ENCODE assay signal across 1 cellular context in the genomic region with DNA sequence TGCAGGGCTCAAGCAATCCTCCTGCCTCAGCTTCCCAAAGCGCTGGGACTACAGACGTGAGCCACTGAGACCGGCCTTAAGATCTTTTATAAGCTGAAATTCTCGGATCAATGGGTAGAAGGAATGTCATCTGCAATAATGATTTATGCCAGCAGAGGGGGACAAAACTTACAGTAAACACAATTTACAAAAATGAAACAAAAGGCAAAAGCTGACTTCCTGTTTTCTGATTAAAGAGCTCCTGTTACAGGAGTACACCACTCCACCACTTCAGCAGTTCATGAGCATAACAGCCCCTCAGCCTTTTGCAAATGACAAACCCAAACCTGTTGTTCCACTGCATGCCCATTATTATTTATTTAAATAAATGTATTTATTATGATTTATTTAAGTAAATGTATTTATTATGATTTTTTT.
TF ChIP-seq lines count a peak whose summit lies in the region.

No MANE protein-coding gene starts in this region.

TF ChIP-seq in H1, 55 proteins besides CTCF, POLR2A, EP300 and RAD21 (continued from another document):
- TF ChIP-seq CHD7 (IDR thresholded peaks at IDR 0.05; ENCODE audit: insufficient replicate concordance, low read length) (no peak), BACH1 (IDR thresholded peaks at IDR 0.05; ENCODE audit: low read length) (no peak), RNF2 (IDR thresholded peaks at IDR 0.05; ENCODE audit: borderline replicate concordance, low read depth, low read length, missing control alignments, poor library complexity, severe bottlenecking) (no peak), KDM5A (IDR thresholded peaks at IDR 0.05; ENCODE audit: low read length) (no peak), SIX5 (IDR thresholded peaks at IDR 0.05; ENCODE audit: low read depth, low read length) (no peak), CTBP2 (IDR thresholded peaks at IDR 0.05; ENCODE audit: borderline replicate concordance, insufficient read depth, insufficient read length, low read length) (no peak)
